ENCODE assay signal across 8 cellular contexts in genomic region chr20:12925214-12925755, GRCh38.
DNase-seq lines count a peak whose midpoint lies in the region; TF ChIP-seq lines count a peak whose summit lies in the region.

No MANE protein-coding gene starts in this region.

- H3F3A ChIP-seq in OCI-LY1 (ENCODE audit: insufficient read depth, low read length) = no peaks in the 10 kb centered on the region

- no peak overlapping the region for H2AFZ ChIP-seq in OCI-LY1 (ENCODE audit: low read length)

- H3K4me2 ChIP-seq in OCI-LY1 (ENCODE audit: low read length) = no peak overlapping the region

- H3K4me3 ChIP-seq in OCI-LY1 (ENCODE audit: low read depth, low read length, poor library complexity, severe bottlenecking) = no peak overlapping the region

- no peak for TF ChIP-seq EP300 in Ishikawa (IDR thresholded peaks at IDR 0.05; ENCODE audit: borderline replicate concordance)

- H3K27ac ChIP-seq in OCI-LY1 (ENCODE audit: low read depth, low read length, poor library complexity, severe bottlenecking) = no peak overlapping the region

- peak; percentile 4 for DNase-seq in stimulated activated CD4-positive, alpha-beta T cell treated with anti-CD3 and anti-CD28 coated beads, Interleukin-12 subunit alpha, Interleukin-12 subunit beta, amount 100 ng/mL, for 4 hours
- no peak for DNase-seq in stimulated activated CD4-positive, alpha-beta T cell treated with anti-CD3 and anti-CD28 coated beads, Interleukin-4, amount 100 ng/mL, for 24 hours
- DNase-seq in GOT3 (lab: John Stamatoyannopoulos, UW) (peak; percentile 46), brain pericyte (ENCODE audit: low read depth, low spot score) (peak; percentile 61), inferior parietal cortex (ENCODE audit: extremely low spot score) (peak; percentile 81)
- peak; percentile 6 to 8 for DNase-seq in stimulated activated CD4-positive, alpha-beta T cell treated with anti-CD3 and anti-CD28 coated beads, Interleukin-15, amount 100 ng/mL, for 48 hours (ENCODE audit: low read depth in 2 of 2)

- peak; percentile 88 for TF ChIP-seq RAD21 in Ishikawa (IDR thresholded peaks at IDR 0.05; ENCODE audit: low read depth)

- no peaks in the 10 kb centered on the region for H3K9me3 ChIP-seq in OCI-LY1 (ENCODE audit: low read length)

- no peak overlapping the region for H3K9ac ChIP-seq in OCI-LY1 (ENCODE audit: low read length)

- no peaks in the 10 kb centered on the region for H3K9me2 ChIP-seq in OCI-LY1 (ENCODE audit: low read depth, low read length)

- no peaks in the 10 kb centered on the region for H3K36me3 ChIP-seq in OCI-LY1 (ENCODE audit: insufficient read depth, low read length)

- H3K27me3 ChIP-seq in OCI-LY1 (ENCODE audit: insufficient read depth, low read length) = no peaks in the 10 kb centered on the region

- no peaks in the 10 kb centered on the region for H3K4me1 ChIP-seq in OCI-LY1 (ENCODE audit: insufficient read depth, low read length, severe bottlenecking)

- H4K20me1 ChIP-seq in OCI-LY1 (ENCODE audit: insufficient read depth, low read length) = no peaks in the 10 kb centered on the region

- no peaks in the 10 kb centered on the region for H3K79me2 ChIP-seq in OCI-LY1 (ENCODE audit: insufficient read depth, low read length)

- peak; percentile 92 for TF ChIP-seq CTCF in OCI-LY1 (IDR thresholded peaks at IDR 0.05; ENCODE audit: low read length)

TF ChIP-seq in Ishikawa, 13 proteins besides CTCF, POLR2A, EP300 and RAD21:
- TF ChIP-seq FOXM1 (IDR thresholded peaks at IDR 0.05; ENCODE audit: borderline replicate concordance, low read depth) (no peak), MAX (IDR thresholded peaks at IDR 0.05) (no peak), EGR1 (IDR thresholded peaks at IDR 0.05) (no peak), NFIC (IDR thresholded peaks at IDR 0.05) (no peak), CEBPB (IDR thresholded peaks at IDR 0.05) (no peak), TAF1 (IDR thresholded peaks at IDR 0.05; ENCODE audit: low read depth) (no peak), CREB1 (IDR thresholded peaks at IDR 0.05; ENCODE audit: low read depth) (no peak), REST (IDR thresholded peaks at IDR 0.05; ENCODE audit: low read depth) (no peak)
